In the genomic region with DNA sequence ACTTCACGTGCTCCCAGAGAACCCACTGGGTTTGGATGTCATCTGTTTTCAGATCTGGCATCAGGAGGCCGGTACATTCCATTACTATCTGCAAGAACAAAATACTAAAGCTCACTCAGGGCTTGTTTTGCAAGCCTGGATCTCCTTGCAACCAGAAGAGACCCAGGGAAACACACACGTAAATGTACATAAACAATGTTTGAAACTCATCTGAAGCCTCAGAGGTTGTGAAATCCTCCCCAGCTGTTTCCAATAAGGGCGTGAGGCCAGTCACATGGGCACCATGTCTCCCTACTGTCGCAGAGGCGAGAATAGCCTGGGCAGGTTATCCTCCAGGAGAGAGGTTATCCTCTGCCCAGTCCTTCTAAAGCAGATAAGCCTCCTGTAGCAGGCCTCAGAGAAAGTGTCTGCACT, we compare ENCODE assay signal across 1 cellular context.
A peak's percentile ranks its signal among the peaks of the same experiment; 100 is the strongest.
TF ChIP-seq lines count a peak whose summit lies in the region.

No MANE protein-coding gene starts in this region.

TF ChIP-seq in HepG2, 621 proteins besides CTCF, POLR2A, EP300 and RAD21 (continued from another document and continues in another):
- TF ChIP-seq HOMEZ (CRISPR knock-in tag; IDR thresholded peaks at IDR 0.05; ENCODE audit: low read depth) = peak; percentile 80
- TF ChIP-seq, protein P1, sequence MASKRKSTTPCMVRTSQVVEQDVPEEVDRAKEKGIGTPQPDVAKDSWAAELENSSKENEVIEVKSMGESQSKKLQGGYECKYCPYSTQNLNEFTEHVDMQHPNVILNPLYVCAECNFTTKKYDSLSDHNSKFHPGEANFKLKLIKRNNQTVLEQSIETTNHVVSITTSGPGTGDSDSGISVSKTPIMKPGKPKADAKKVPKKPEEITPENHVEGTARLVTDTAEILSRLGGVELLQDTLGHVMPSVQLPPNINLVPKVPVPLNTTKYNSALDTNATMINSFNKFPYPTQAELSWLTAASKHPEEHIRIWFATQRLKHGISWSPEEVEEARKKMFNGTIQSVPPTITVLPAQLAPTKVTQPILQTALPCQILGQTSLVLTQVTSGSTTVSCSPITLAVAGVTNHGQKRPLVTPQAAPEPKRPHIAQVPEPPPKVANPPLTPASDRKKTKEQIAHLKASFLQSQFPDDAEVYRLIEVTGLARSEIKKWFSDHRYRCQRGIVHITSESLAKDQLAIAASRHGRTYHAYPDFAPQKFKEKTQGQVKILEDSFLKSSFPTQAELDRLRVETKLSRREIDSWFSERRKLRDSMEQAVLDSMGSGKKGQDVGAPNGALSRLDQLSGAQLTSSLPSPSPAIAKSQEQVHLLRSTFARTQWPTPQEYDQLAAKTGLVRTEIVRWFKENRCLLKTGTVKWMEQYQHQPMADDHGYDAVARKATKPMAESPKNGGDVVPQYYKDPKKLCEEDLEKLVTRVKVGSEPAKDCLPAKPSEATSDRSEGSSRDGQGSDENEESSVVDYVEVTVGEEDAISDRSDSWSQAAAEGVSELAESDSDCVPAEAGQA (IDR thresholded peaks at IDR 0.05; ENCODE audit: low read depth) = no peak
- TF ChIP-seq, protein P1 (CRISPR knock-in tag; IDR thresholded peaks at IDR 0.05; ENCODE audit: borderline replicate concordance) = no peak; the same call in 1 of the 2 replicates
- TF ChIP-seq ZNF672 (CRISPR knock-in tag; IDR thresholded peaks at IDR 0.05) = no peak
- TF ChIP-seq, protein P2, sequence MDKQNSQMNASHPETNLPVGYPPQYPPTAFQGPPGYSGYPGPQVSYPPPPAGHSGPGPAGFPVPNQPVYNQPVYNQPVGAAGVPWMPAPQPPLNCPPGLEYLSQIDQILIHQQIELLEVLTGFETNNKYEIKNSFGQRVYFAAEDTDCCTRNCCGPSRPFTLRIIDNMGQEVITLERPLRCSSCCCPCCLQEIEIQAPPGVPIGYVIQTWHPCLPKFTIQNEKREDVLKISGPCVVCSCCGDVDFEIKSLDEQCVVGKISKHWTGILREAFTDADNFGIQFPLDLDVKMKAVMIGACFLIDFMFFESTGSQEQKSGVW (CRISPR knock-in tag; IDR thresholded peaks at IDR 0.05; ENCODE audit: borderline replicate concordance) = no peak
- TF ChIP-seq, protein P3, sequence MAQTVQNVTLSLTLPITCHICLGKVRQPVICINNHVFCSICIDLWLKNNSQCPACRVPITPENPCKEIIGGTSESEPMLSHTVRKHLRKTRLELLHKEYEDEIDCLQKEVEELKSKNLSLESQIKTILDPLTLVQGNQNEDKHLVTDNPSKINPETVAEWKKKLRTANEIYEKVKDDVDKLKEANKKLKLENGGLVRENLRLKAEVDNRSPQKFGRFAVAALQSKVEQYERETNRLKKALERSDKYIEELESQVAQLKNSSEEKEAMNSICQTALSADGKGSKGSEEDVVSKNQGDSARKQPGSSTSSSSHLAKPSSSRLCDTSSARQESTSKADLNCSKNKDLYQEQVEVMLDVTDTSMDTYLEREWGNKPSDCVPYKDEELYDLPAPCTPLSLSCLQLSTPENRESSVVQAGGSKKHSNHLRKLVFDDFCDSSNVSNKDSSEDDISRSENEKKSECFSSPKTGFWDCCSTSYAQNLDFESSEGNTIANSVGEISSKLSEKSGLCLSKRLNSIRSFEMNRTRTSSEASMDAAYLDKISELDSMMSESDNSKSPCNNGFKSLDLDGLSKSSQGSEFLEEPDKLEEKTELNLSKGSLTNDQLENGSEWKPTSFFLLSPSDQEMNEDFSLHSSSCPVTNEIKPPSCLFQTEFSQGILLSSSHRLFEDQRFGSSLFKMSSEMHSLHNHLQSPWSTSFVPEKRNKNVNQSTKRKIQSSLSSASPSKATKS (CRISPR knock-in tag; IDR thresholded peaks at IDR 0.05) = no peak
- TF ChIP-seq, protein P4, sequence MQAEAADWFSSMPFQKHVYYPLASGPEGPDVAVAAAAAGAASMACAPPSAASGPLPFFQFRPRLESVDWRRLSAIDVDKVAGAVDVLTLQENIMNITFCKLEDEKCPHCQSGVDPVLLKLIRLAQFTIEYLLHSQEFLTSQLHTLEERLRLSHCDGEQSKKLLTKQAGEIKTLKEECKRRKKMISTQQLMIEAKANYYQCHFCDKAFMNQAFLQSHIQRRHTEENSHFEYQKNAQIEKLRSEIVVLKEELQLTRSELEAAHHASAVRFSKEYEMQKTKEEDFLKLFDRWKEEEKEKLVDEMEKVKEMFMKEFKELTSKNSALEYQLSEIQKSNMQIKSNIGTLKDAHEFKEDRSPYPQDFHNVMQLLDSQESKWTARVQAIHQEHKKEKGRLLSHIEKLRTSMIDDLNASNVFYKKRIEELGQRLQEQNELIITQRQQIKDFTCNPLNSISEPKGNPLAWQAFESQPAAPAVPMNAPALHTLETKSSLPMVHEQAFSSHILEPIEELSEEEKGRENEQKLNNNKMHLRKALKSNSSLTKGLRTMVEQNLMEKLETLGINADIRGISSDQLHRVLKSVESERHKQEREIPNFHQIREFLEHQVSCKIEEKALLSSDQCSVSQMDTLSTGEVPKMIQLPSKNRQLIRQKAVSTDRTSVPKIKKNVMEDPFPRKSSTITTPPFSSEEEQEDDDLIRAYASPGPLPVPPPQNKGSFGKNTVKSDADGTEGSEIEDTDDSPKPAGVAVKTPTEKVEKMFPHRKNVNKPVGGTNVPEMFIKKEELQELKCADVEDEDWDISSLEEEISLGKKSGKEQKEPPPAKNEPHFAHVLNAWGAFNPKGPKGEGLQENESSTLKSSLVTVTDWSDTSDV (CRISPR knock-in tag; IDR thresholded peaks at IDR 0.05) = no peak
- peak; percentile 72 for TF ChIP-seq USF2 (IDR thresholded peaks at IDR 0.05; ENCODE audit: low read depth, low read length)
- TF ChIP-seq USF2 (CRISPR knock-in tag; IDR thresholded peaks at IDR 0.05; ENCODE audit: borderline replicate concordance) = peak; percentile 82; the same call in 1 of the 2 replicates
- TF ChIP-seq CHD4 (IDR thresholded peaks at IDR 0.05; ENCODE audit: borderline replicate concordance, low read length) = no peak
- TF ChIP-seq ZNF292 (CRISPR knock-in tag; IDR thresholded peaks at IDR 0.05; ENCODE audit: borderline replicate concordance, low read depth) = no peak
- TF ChIP-seq, protein P5, sequence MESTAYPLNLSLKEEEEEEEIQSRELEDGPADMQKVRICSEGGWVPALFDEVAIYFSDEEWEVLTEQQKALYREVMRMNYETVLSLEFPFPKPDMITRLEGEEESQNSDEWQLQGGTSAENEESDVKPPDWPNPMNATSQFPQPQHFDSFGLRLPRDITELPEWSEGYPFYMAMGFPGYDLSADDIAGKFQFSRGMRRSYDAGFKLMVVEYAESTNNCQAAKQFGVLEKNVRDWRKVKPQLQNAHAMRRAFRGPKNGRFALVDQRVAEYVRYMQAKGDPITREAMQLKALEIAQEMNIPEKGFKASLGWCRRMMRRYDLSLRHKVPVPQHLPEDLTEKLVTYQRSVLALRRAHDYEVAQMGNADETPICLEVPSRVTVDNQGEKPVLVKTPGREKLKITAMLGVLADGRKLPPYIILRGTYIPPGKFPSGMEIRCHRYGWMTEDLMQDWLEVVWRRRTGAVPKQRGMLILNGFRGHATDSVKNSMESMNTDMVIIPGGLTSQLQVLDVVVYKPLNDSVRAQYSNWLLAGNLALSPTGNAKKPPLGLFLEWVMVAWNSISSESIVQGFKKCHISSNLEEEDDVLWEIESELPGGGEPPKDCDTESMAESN (CRISPR knock-in tag; conservative IDR thresholded peaks at IDR 0.05) = no peak
- TF ChIP-seq ZNF451 (CRISPR knock-in tag; IDR thresholded peaks at IDR 0.05) = no peak
- TF ChIP-seq ZNF530 (CRISPR knock-in tag; IDR thresholded peaks at IDR 0.05; ENCODE audit: low read depth) = no peak
- no peak for TF ChIP-seq SNAPC4 (CRISPR knock-in tag; IDR thresholded peaks at IDR 0.05)
- TF ChIP-seq ZNF484 (CRISPR knock-in tag; IDR thresholded peaks at IDR 0.05; ENCODE audit: borderline replicate concordance, low read depth) = no peak
- TF ChIP-seq SSRP1 (CRISPR knock-in tag; IDR thresholded peaks at IDR 0.05) = no peak
- TF ChIP-seq ZNF282 (IDR thresholded peaks at IDR 0.05; ENCODE audit: partially characterized antibody) = no peak
- TF ChIP-seq, protein P6, sequence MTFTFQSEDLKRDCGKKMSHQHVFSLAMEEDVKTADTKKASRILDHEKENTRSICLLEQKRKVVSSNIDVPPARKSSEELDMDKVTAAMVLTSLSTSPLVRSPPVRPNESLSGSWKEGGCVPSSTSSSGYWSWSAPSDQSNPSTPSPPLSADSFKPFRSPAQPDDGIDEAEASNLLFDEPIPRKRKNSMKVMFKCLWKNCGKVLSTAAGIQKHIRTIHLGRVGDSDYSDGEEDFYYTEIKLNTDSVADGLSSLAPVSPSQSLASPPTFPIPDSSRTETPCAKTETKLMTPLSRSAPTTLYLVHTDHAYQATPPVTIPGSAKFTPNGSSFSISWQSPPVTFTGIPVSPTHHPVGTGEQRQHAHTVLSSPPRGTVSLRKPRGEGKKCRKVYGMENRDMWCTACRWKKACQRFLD (CRISPR knock-in tag; IDR thresholded peaks at IDR 0.05; ENCODE audit: borderline replicate concordance) = no peak
- TF ChIP-seq KLF11 (CRISPR knock-in tag; IDR thresholded peaks at IDR 0.05) = no peak
- no peak for TF ChIP-seq GABPB1 (CRISPR knock-in tag; IDR thresholded peaks at IDR 0.05)
- TF ChIP-seq SP140L (CRISPR knock-in tag; IDR thresholded peaks at IDR 0.05; ENCODE audit: borderline replicate concordance) = no peak
